1 cellular context compared by ENCODE assay signal in the genomic region with DNA sequence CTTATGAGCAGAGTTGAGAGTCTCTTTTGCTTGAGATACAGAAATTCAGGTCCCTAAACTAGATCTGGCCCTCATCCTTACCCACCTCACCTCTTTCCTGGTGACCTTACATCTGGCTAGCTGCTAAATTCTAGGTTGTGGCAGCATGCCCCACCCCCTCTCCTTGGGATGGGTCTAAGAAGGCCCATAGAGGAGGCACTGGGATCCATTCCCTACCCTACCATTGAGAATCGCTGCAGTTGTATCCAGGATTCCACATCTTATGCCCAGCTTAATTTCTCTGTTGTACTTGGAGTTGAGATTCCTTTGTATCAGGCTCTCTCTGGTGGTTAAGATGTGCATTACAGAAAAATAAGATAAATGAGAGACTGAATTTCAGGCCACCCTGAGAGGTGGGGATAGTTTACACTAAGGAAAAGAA.
A peak's percentile ranks its signal among the peaks of the same experiment; 100 is the strongest.
TF ChIP-seq lines count a peak whose summit lies in the region.

No MANE protein-coding gene starts in this region.

TF ChIP-seq in H1, 55 proteins besides CTCF, POLR2A, EP300 and RAD21:
- no peak for TF ChIP-seq CBX5 (IDR thresholded peaks at IDR 0.05; ENCODE audit: low read depth, low read length)
- TF ChIP-seq HDAC6 (IDR thresholded peaks at IDR 0.05; ENCODE audit: low read depth, low read length), result no peak
- TF ChIP-seq BRCA1 (IDR thresholded peaks at IDR 0.05; ENCODE audit: low read depth, low read length), result no peak
- TF ChIP-seq CBX8 (IDR thresholded peaks at IDR 0.05; ENCODE audit: borderline replicate concordance, low read depth, low read length), result no peak
- TF ChIP-seq, protein P1, sequence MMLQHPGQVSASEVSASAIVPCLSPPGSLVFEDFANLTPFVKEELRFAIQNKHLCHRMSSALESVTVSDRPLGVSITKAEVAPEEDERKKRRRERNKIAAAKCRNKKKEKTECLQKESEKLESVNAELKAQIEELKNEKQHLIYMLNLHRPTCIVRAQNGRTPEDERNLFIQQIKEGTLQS (IDR thresholded peaks at IDR 0.05; ENCODE audit: insufficient read depth, low read depth, low read length), result no peak
- no peak for TF ChIP-seq KDM1A (IDR thresholded peaks at IDR 0.05; ENCODE audit: borderline replicate concordance, low read length)
- no peak for TF ChIP-seq CEBPB (IDR thresholded peaks at IDR 0.05; ENCODE audit: low read depth, low read length)
- TF ChIP-seq POLR2AphosphoS5 (IDR thresholded peaks at IDR 0.05; ENCODE audit: low read depth, low read length), result 0 out of 2 replicates have a peak, but pooled peaks have one; percentile 17
- TF ChIP-seq, protein P2, sequence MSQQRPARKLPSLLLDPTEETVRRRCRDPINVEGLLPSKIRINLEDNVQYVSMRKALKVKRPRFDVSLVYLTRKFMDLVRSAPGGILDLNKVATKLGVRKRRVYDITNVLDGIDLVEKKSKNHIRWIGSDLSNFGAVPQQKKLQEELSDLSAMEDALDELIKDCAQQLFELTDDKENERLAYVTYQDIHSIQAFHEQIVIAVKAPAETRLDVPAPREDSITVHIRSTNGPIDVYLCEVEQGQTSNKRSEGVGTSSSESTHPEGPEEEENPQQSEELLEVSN (IDR thresholded peaks at IDR 0.05), result no peak
- TF ChIP-seq JUN (IDR thresholded peaks at IDR 0.05; ENCODE audit: low read depth, low read length), result no peak
- TF ChIP-seq SP4 (IDR thresholded peaks at IDR 0.05; ENCODE audit: low read length), result no peak
- TF ChIP-seq SIN3A (conservative IDR thresholded peaks at IDR 0.05 in 1 of 2, IDR thresholded peaks at IDR 0.05 in 1 of 2; ENCODE audit: low read depth in 1 of 2, low read length in 2 of 2), result no peak
- TF ChIP-seq SIX5 (IDR thresholded peaks at IDR 0.05; ENCODE audit: low read depth, low read length), result no peak
- no peak for TF ChIP-seq PHF8 (conservative IDR thresholded peaks at IDR 0.05; ENCODE audit: low read depth, low read length)
- no peak for TF ChIP-seq CHD7 (IDR thresholded peaks at IDR 0.05; ENCODE audit: insufficient replicate concordance, low read length)
- no peak for TF ChIP-seq SAP30 (IDR thresholded peaks at IDR 0.05; ENCODE audit: insufficient read depth, insufficient replicate concordance, low read length)
- peak; percentile 66; the same call in 1 of the 2 replicates for TF ChIP-seq SP1 (IDR thresholded peaks at IDR 0.05; ENCODE audit: low read depth, low read length)
